In genomic region chr2:44171018-44171417, GRCh38 we compare ENCODE assay signal across 8 cellular contexts. TPM values are rescaled to one million over a fixed set of nuclear protein-coding genes. Genes with fewer than 3 reads are reported as not detected.
A peak's percentile ranks its signal among the peaks of the same experiment; 100 is the strongest.
DNase-seq lines count a peak whose midpoint lies in the region; ATAC-seq and TF ChIP-seq lines count a peak whose summit lies in the region.

No MANE protein-coding gene starts in this region.

- no peaks in the 10 kb centered on the region for H3K36me3 ChIP-seq in testis (ENCODE audit: low read depth, missing control alignments)

- intact Hi-C loops in testis (cut with DNase I; ENCODE audit: low total_unique reads): no loop called here

- H3K36me3 Mint-ChIP-seq in activated naive CD4-positive, alpha-beta T cell treated with anti-CD3 and anti-CD28 coated beads, Interleukin-2, amount 50 U/mL, for 24 hours: peaks cover 5% of the 10 kb centered on the region
- H3K36me3 Mint-ChIP-seq in activated naive CD8-positive, alpha-beta T cell treated with anti-CD3 and anti-CD28 coated beads, Interleukin-2, amount 10 ng/mL, durations not matched to agents 7 days and 5 days: peaks cover 14% of the 10 kb centered on the region

- no peaks in the 10 kb centered on the region for H3K9me3 Mint-ChIP-seq in activated naive CD4-positive, alpha-beta T cell treated with anti-CD3 and anti-CD28 coated beads, Interleukin-2, amount 50 U/mL, for 24 hours
- H3K9me3 Mint-ChIP-seq in activated naive CD8-positive, alpha-beta T cell treated with anti-CD3 and anti-CD28 coated beads, Interleukin-2, amount 10 ng/mL, durations not matched to agents 7 days and 5 days: no peaks in the 10 kb centered on the region

- 5 to 11% methylated on average over 2 of the region's 2 CpGs for whole genome bisulfite sequencing in testis, 2 donors

- ATAC-seq in activated naive CD8-positive, alpha-beta T cell treated with anti-CD3 and anti-CD28 coated beads, Interleukin-2, amount 10 ng/mL, durations not matched to agents 7 days and 5 days (ENCODE audit: low read depth): no peak
- ATAC-seq in GM18498 (IDR thresholded peaks at IDR 0.05; ENCODE audit: unreplicated experiment): no peak

- no peaks in the 10 kb centered on the region for H3K27me3 ChIP-seq in testis

- peaks cover 8% of the 10 kb centered on the region for H3K4me1 ChIP-seq in testis

- no peak for TF ChIP-seq POLR2A in testis (IDR thresholded peaks at IDR 0.05)

- peak overlapping the region; percentile 77 for H3K27ac Mint-ChIP-seq in activated naive CD4-positive, alpha-beta T cell treated with anti-CD3 and anti-CD28 coated beads, Interleukin-2, amount 50 U/mL, for 24 hours
- H3K27ac Mint-ChIP-seq in activated naive CD8-positive, alpha-beta T cell treated with anti-CD3 and anti-CD28 coated beads, Interleukin-2, amount 10 ng/mL, durations not matched to agents 7 days and 5 days: peak overlapping the region; percentile 40

- POLR2A ChIA-PET in activated naive CD8-positive, alpha-beta T cell treated with anti-CD3 and anti-CD28 coated beads, Interleukin-2, amount 10 ng/mL, durations not matched to agents 7 days and 5 days (lab: Charles Lee): interaction anchor here (0.7 to 1.5 kb wide), 3 partner anchors 21 to 85 kb away, joined by 3 to 5 read pairs (median 3); no protein-coding TSS in a partner anchor

- no peak for DNase-seq in activated naive CD4-positive, alpha-beta T cell (lab: John Stamatoyannopoulos, UW)
- no peak for DNase-seq in activated naive CD8-positive, alpha-beta T cell treated with anti-CD3 and anti-CD28 coated beads, Interleukin-2, amount 10 ng/mL, durations not matched to agents 7 days and 5 days
- peak; percentile 76 for DNase-seq in iris pigment epithelial cell (ENCODE audit: low read depth)
- DNase-seq in testis: no peak
- no peak for DNase-seq in stimulated activated CD4-positive, alpha-beta T cell treated with anti-CD3 and anti-CD28 coated beads, Interleukin-15, amount 100 ng/mL, for 24 hours
- no peak for DNase-seq in DMS79 (lab: John Stamatoyannopoulos, UW)

- H3K27ac ChIP-seq in testis: peak overlapping the region; percentile 97 to 98

- peak overlapping the region in 1 of 2 donors; percentile 98 for H3K4me3 ChIP-seq in testis

- TF ChIP-seq CTCF in testis (IDR thresholded peaks at IDR 0.05): no peak

- no peaks in the 10 kb centered on the region for H3K27me3 Mint-ChIP-seq in activated naive CD4-positive, alpha-beta T cell treated with anti-CD3 and anti-CD28 coated beads, Interleukin-2, amount 50 U/mL, for 24 hours
- H3K27me3 Mint-ChIP-seq in activated naive CD8-positive, alpha-beta T cell treated with anti-CD3 and anti-CD28 coated beads, Interleukin-2, amount 10 ng/mL, durations not matched to agents 7 days and 5 days: no peaks in the 10 kb centered on the region

- peak overlapping the region; percentile 92 for H3K4me3 Mint-ChIP-seq in activated naive CD4-positive, alpha-beta T cell treated with anti-CD3 and anti-CD28 coated beads, Interleukin-2, amount 50 U/mL, for 24 hours
- peak overlapping the region; percentile 96 for H3K4me3 Mint-ChIP-seq in activated naive CD8-positive, alpha-beta T cell treated with anti-CD3 and anti-CD28 coated beads, Interleukin-2, amount 10 ng/mL, durations not matched to agents 7 days and 5 days

- H3K4me1 Mint-ChIP-seq in activated naive CD4-positive, alpha-beta T cell treated with anti-CD3 and anti-CD28 coated beads, Interleukin-2, amount 50 U/mL, for 24 hours: peaks cover 63% of the 10 kb centered on the region
- peaks cover 33% of the 10 kb centered on the region for H3K4me1 Mint-ChIP-seq in activated naive CD8-positive, alpha-beta T cell treated with anti-CD3 and anti-CD28 coated beads, Interleukin-2, amount 10 ng/mL, durations not matched to agents 7 days and 5 days

- H3K9me3 ChIP-seq in testis: no peaks in the 10 kb centered on the region

RNA-seq across cellular contexts. Expression of gene PPM1B, which starts 2.3 kb away (rescaled TPM):
- total RNA-seq in activated naive CD8-positive, alpha-beta T cell treated with anti-CD3 and anti-CD28 coated beads, Interleukin-2, amount 10 ng/mL, durations not matched to agents 7 days and 5 days: 10 to 100 TPM; 59.3 to 60.4 TPM
- total RNA-seq in testis: 10 to 100 TPM; 49.9 to 64.6 TPM
- polyA plus RNA-seq in testis (ENCODE audit: insufficient read depth, low read depth, low replicate concordance): 50.7 TPM
